In genomic region chr12:98559666-98560065, GRCh38 we compare ENCODE assay signal across 1 cellular context.
TF ChIP-seq lines count a peak whose summit lies in the region.

No MANE protein-coding gene starts in this region.

TF ChIP-seq in HepG2, 621 proteins besides CTCF, POLR2A, EP300 and RAD21 (continues in another document):
- TF ChIP-seq SP2 (CRISPR knock-in tag; IDR thresholded peaks at IDR 0.05) (no peak), ZNF7 (CRISPR knock-in tag; IDR thresholded peaks at IDR 0.05) (peak; percentile 63; the same call in 1 of the 2 replicates), ARID5B (CRISPR knock-in tag; IDR thresholded peaks at IDR 0.05) (0 out of 2 replicates have a peak, but pooled peaks have one; percentile 31), FOXP1 (IDR thresholded peaks at IDR 0.05) (no peak), FOXP1 (CRISPR knock-in tag; IDR thresholded peaks at IDR 0.05) (0 out of 2 replicates have a peak, but pooled peaks have one; percentile 19), ATF4 (CRISPR knock-in tag; IDR thresholded peaks at IDR 0.05) (no peak), ZNF468 (CRISPR knock-in tag; IDR thresholded peaks at IDR 0.05) (no peak), ZBTB7A (CRISPR knock-in tag; IDR thresholded peaks at IDR 0.05) (no peak), THAP11 (CRISPR knock-in tag; IDR thresholded peaks at IDR 0.05) (no peak), SOX6 (IDR thresholded peaks at IDR 0.05) (no peak), SOX6 (CRISPR knock-in tag; IDR thresholded peaks at IDR 0.05) (peak; percentile 65), SOX5 (CRISPR knock-in tag; IDR thresholded peaks at IDR 0.05; ENCODE audit: borderline replicate concordance) (peak; percentile 90), ZNF792 (CRISPR knock-in tag; IDR thresholded peaks at IDR 0.05) (no peak), SOX13 (IDR thresholded peaks at IDR 0.05) (0 out of 2 replicates have a peak, but pooled peaks have one; percentile 49), SOX13 (CRISPR knock-in tag; conservative IDR thresholded peaks at IDR 0.05 in 1 of 2, IDR thresholded peaks at IDR 0.05 in 1 of 2) (peak in 1 of 2 experiments; percentile 92; a peak in 2 of 4 replicates), ZFP91 (CRISPR knock-in tag; IDR thresholded peaks at IDR 0.05; ENCODE audit: borderline replicate concordance) (no peak), NR2F6 (IDR thresholded peaks at IDR 0.05) (no peak), NR2F6 (CRISPR knock-in tag; IDR thresholded peaks at IDR 0.05) (no peak), ZNF607 (CRISPR knock-in tag; IDR thresholded peaks at IDR 0.05; ENCODE audit: borderline replicate concordance) (no peak), ZNF292 (CRISPR knock-in tag; IDR thresholded peaks at IDR 0.05; ENCODE audit: borderline replicate concordance, low read depth) (no peak), DNMT3B (CRISPR knock-in tag; conservative IDR thresholded peaks at IDR 0.05) (no peak), EEA1 (CRISPR knock-in tag; IDR thresholded peaks at IDR 0.05; ENCODE audit: borderline replicate concordance) (no peak), ZNF576 (CRISPR knock-in tag; IDR thresholded peaks at IDR 0.05) (no peak), DMAP1 (CRISPR knock-in tag; IDR thresholded peaks at IDR 0.05) (no peak), FOXA1 (IDR thresholded peaks at IDR 0.05) (no peak), FOXA1 (CRISPR knock-in tag; IDR thresholded peaks at IDR 0.05) (0 out of 2 replicates have a peak, but pooled peaks have one; percentile 36), ZNF550 (CRISPR knock-in tag; IDR thresholded peaks at IDR 0.05; ENCODE audit: borderline replicate concordance) (no peak), FOXA3 (CRISPR knock-in tag; IDR thresholded peaks at IDR 0.05) (0 out of 2 replicates have a peak, but pooled peaks have one; percentile 19), ATF5 (CRISPR knock-in tag; IDR thresholded peaks at IDR 0.05; ENCODE audit: low read depth) (no peak)
- TF ChIP-seq, protein P1, sequence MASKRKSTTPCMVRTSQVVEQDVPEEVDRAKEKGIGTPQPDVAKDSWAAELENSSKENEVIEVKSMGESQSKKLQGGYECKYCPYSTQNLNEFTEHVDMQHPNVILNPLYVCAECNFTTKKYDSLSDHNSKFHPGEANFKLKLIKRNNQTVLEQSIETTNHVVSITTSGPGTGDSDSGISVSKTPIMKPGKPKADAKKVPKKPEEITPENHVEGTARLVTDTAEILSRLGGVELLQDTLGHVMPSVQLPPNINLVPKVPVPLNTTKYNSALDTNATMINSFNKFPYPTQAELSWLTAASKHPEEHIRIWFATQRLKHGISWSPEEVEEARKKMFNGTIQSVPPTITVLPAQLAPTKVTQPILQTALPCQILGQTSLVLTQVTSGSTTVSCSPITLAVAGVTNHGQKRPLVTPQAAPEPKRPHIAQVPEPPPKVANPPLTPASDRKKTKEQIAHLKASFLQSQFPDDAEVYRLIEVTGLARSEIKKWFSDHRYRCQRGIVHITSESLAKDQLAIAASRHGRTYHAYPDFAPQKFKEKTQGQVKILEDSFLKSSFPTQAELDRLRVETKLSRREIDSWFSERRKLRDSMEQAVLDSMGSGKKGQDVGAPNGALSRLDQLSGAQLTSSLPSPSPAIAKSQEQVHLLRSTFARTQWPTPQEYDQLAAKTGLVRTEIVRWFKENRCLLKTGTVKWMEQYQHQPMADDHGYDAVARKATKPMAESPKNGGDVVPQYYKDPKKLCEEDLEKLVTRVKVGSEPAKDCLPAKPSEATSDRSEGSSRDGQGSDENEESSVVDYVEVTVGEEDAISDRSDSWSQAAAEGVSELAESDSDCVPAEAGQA (IDR thresholded peaks at IDR 0.05; ENCODE audit: low read depth) = no peak
- TF ChIP-seq, protein P1 (CRISPR knock-in tag; IDR thresholded peaks at IDR 0.05; ENCODE audit: borderline replicate concordance) = no peak
- TF ChIP-seq, protein P2, sequence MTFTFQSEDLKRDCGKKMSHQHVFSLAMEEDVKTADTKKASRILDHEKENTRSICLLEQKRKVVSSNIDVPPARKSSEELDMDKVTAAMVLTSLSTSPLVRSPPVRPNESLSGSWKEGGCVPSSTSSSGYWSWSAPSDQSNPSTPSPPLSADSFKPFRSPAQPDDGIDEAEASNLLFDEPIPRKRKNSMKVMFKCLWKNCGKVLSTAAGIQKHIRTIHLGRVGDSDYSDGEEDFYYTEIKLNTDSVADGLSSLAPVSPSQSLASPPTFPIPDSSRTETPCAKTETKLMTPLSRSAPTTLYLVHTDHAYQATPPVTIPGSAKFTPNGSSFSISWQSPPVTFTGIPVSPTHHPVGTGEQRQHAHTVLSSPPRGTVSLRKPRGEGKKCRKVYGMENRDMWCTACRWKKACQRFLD (CRISPR knock-in tag; IDR thresholded peaks at IDR 0.05; ENCODE audit: borderline replicate concordance) = no peak
- TF ChIP-seq, protein P3, sequence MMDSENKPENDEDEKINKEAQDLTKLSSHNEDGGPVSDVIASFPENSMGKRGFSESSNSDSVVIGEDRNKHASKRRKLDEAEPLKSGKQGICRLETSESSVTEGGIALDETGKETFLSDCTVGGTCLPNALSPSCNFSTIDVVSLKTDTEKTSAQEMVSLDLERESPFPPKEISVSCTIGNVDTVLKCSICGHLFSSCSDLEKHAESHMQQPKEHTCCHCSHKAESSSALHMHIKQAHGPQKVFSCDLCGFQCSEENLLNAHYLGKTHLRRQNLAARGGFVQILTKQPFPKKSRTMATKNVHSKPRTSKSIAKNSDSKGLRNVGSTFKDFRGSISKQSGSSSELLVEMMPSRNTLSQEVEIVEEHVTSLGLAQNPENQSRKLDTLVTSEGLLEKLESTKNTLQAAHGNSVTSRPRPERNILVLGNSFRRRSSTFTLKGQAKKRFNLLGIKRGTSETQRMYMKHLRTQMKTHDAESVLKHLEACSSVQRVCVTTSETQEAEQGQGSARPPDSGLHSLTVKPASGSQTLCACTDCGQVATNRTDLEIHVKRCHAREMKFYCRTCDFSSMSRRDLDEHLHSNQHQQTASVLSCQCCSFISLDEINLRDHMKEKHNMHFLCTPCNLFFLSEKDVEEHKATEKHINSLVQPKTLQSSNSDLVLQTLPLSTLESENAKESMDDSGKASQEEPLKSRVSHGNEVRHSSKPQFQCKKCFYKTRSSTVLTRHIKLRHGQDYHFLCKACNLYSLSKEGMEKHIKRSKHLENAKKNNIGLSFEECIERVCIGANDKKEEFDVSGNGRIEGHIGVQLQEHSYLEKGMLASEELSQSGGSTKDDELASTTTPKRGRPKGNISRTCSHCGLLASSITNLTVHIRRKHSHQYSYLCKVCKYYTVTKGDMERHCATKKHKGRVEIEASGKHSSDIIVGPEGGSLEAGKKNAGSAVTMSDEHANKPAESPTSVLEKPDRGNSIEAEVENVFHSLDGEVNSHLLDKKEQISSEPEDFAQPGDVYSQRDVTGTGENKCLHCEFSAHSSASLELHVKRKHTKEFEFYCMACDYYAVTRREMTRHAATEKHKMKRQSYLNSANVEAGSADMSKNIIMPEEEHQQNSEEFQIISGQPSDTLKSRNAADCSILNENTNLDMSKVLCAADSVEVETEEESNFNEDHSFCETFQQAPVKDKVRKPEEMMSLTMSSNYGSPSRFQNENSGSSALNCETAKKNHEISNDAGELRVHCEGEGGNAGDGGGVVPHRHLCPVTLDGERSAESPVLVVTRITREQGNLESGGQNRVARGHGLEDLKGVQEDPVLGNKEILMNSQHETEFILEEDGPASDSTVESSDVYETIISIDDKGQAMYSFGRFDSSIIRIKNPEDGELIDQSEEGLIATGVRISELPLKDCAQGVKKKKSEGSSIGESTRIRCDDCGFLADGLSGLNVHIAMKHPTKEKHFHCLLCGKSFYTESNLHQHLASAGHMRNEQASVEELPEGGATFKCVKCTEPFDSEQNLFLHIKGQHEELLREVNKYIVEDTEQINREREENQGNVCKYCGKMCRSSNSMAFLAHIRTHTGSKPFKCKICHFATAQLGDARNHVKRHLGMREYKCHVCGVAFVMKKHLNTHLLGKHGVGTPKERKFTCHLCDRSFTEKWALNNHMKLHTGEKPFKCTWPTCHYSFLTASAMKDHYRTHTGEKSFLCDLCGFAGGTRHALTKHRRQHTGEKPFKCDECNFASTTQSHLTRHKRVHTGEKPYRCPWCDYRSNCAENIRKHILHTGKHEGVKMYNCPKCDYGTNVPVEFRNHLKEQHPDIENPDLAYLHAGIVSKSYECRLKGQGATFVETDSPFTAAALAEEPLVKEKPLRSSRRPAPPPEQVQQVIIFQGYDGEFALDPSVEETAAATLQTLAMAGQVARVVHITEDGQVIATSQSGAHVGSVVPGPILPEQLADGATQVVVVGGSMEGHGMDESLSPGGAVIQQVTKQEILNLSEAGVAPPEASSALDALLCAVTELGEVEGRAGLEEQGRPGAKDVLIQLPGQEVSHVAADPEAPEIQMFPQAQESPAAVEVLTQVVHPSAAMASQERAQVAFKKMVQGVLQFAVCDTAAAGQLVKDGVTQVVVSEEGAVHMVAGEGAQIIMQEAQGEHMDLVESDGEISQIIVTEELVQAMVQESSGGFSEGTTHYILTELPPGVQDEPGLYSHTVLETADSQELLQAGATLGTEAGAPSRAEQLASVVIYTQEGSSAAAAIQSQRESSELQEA (CRISPR knock-in tag; IDR thresholded peaks at IDR 0.05; ENCODE audit: not compliant biosample characterization) = no peak
- TF ChIP-seq, protein P4, sequence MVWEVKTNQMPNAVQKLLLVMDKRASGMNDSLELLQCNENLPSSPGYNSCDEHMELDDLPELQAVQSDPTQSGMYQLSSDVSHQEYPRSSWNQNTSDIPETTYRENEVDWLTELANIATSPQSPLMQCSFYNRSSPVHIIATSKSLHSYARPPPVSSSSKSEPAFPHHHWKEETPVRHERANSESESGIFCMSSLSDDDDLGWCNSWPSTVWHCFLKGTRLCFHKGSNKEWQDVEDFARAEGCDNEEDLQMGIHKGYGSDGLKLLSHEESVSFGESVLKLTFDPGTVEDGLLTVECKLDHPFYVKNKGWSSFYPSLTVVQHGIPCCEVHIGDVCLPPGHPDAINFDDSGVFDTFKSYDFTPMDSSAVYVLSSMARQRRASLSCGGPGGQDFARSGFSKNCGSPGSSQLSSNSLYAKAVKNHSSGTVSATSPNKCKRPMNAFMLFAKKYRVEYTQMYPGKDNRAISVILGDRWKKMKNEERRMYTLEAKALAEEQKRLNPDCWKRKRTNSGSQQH (CRISPR knock-in tag; IDR thresholded peaks at IDR 0.05; ENCODE audit: low read depth) = no peak
